12 cellular contexts compared by ENCODE assay signal in the genomic region with DNA sequence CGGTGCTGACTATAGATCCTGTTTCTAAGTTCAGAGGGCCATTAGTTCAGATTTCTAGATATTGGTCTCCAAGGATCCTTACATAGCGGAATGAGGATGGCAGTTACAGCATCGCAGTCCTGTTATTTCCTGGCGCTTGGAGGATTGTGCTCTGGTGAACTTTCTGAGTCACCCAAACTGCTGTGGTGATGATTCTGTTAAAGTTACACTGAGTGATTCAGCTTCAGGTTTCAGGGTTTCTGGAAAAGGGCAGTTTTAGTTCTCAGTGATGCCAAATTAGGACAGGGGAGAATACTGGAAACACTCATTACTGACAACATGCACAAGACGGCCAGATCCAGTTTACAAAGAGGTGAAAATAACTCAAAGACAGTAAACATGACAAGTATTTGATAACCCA. TPM values are rescaled to one million over a fixed set of nuclear protein-coding genes. Genes with fewer than 3 reads are reported as not detected.
DNase-seq lines count a peak whose midpoint lies in the region; ATAC-seq, FAIRE-seq and TF ChIP-seq lines count a peak whose summit lies in the region.
"Had no signal": no experiment of that assay in that cellular context is flagged by ENCODE, and none has a peak within 500 bp of the region (broad histone marks: within the 10 kb centered on the region; RNA-seq: fewer than 3 reads in every experiment).

No MANE protein-coding gene starts in this region.

- H3K27ac Mint-ChIP-seq in astrocyte (ENCODE audit: unreplicated experiment): peak overlapping the region; percentile 85

- H3K27me3 Mint-ChIP-seq in astrocyte (ENCODE audit: low read depth, unreplicated experiment): peaks cover 10% of the 10 kb centered on the region

- peak; percentile 59 for DNase-seq in GM04504 (ENCODE audit: low read depth)
- DNase-seq in astrocyte (ENCODE audit: low read depth): peak; percentile 92
- no peak for DNase-seq in GM13976 (ENCODE audit: low spot score)
- no peak for DNase-seq in DMS153 treated with DMSO at 0.1 percent for 48 hours (lab: John Stamatoyannopoulos, UW; ENCODE audit: unreplicated experiment)
- DNase-seq in NCI-H1105 (lab: John Stamatoyannopoulos, UW): no peak
- DNase-seq in OCI-LY7 (ENCODE audit: low spot score): no peak
- DNase-seq: activated T-cell treated with anti-CD3 and anti-CD28 coated beads, Interleukin-2, amount 50 U/mL, for 24 hours; effector CD8-positive, alpha-beta T cell had no signal

- no peaks in the 10 kb centered on the region for H3K9me3 Mint-ChIP-seq in astrocyte (ENCODE audit: unreplicated experiment)
- H3K9me3 Mint-ChIP-seq: activated T-cell treated with anti-CD3 and anti-CD28 coated beads, Interleukin-2, amount 50 U/mL, for 24 hours had no signal

- FAIRE-seq in astrocyte (lab: Jason Lieb, UNC): peak; percentile 55

- H3K36me3 ChIP-seq in astrocyte (ENCODE audit: insufficient read depth, low read length) (no peaks in the 10 kb centered on the region), mesodermal cell (ENCODE audit: control insufficient read depth, insufficient read depth, low read length) (no peaks in the 10 kb centered on the region), OCI-LY7 (ENCODE audit: insufficient read depth, low read length) (no peaks in the 10 kb centered on the region)

- in situ Hi-C loops in GM13976 (cut with MboI; ENCODE audit: low sequenced_read_pairs, unreplicated experiment): no loop called here

- WGBS in mesodermal cell (ENCODE audit: insufficient coverage in 2 of 2), 2 experiments: 61 to 68% methylated on average over 4 of the region's 5 CpGs

- H3K9me3 ChIP-seq in astrocyte (ENCODE audit: insufficient read depth, low read depth, low read length) (no peaks in the 10 kb centered on the region), mesodermal cell (ENCODE audit: control insufficient read depth, low read length) (no peaks in the 10 kb centered on the region), OCI-LY7 (ENCODE audit: low read length) (no peaks in the 10 kb centered on the region)

- H3K27ac ChIP-seq in astrocyte (ENCODE audit: low read depth, low read length) (peak overlapping the region; percentile 35), mesodermal cell (ENCODE audit: low read depth, low read length, severe bottlenecking) (peak overlapping the region; percentile 55), OCI-LY7 (ENCODE audit: low read depth, low read length, poor library complexity, severe bottlenecking) (no peak overlapping the region)
- H3K27ac ChIP-seq: SK-N-MC had no signal

- CTCF ChIA-PET in OCI-LY7 (lab: Charles Lee; ENCODE audit: unreplicated experiment): no interaction called here

- TF ChIP-seq CTCF in astrocyte (IDR thresholded peaks at IDR 0.05; ENCODE audit: insufficient read depth, low read depth, low read length) (no peak), GM13976 (IDR thresholded peaks at IDR 0.05; ENCODE audit: borderline replicate concordance, control extremely low read depth, extremely low read depth, insufficient read depth, missing control alignments) (no peak), OCI-LY7 (conservative IDR thresholded peaks at IDR 0.05; ENCODE audit: low read length) (no peak)

- POLR2A ChIA-PET in OCI-LY7 (lab: Charles Lee): no interaction called here

- no peaks in the 10 kb centered on the region for H3K9me2 ChIP-seq in OCI-LY7 (ENCODE audit: insufficient read depth, low read length)

- peak overlapping the region; percentile 32 for H3K9ac ChIP-seq in astrocyte (ENCODE audit: low read length)

- H3K4me1 ChIP-seq in astrocyte (ENCODE audit: insufficient read depth, low read length): peaks cover 12% of the 10 kb centered on the region
- no peaks in the 10 kb centered on the region for H3K4me1 ChIP-seq in mesodermal cell (ENCODE audit: control insufficient read depth, insufficient read depth, low read length, poor library complexity, severe bottlenecking)
- H3K4me1 ChIP-seq in OCI-LY7 (ENCODE audit: insufficient read depth, low read length, poor library complexity, severe bottlenecking): peaks cover 8% of the 10 kb centered on the region

- H3K27me3 ChIP-seq in astrocyte (ENCODE audit: insufficient read depth, low read length): no peaks in the 10 kb centered on the region

- no peak overlapping the region for H3K4me3 ChIP-seq in astrocyte (ENCODE audit: insufficient read depth, low read depth, low read length)
- H3K4me3 ChIP-seq in mesodermal cell (ENCODE audit: extremely low read depth, insufficient read depth, low read length, poor library complexity, severe bottlenecking): no peak overlapping the region
- H3K4me3 ChIP-seq in OCI-LY7 (ENCODE audit: low read depth, low read length, poor library complexity, severe bottlenecking): no peak overlapping the region
- H3K4me3 ChIP-seq: SK-N-MC had no signal

- H3K4me2 ChIP-seq in astrocyte (ENCODE audit: low read length) (peak overlapping the region; percentile 46), OCI-LY7 (ENCODE audit: low read length) (no peak overlapping the region)

- H3K79me2 ChIP-seq in astrocyte (ENCODE audit: insufficient read depth, low read length) (no peaks in the 10 kb centered on the region), OCI-LY7 (ENCODE audit: insufficient read depth, low read depth, low read length) (no peaks in the 10 kb centered on the region)

- H2AFZ ChIP-seq in astrocyte (ENCODE audit: low read depth, low read length) (no peak overlapping the region), OCI-LY7 (ENCODE audit: low read length) (no peak overlapping the region)

- intact Hi-C loops in OCI-LY7 (cut with micrococcal nuclease; ENCODE audit: unreplicated experiment): no loop called here

- ATAC-seq in HG03097 (IDR thresholded peaks at IDR 0.05; ENCODE audit: low FRiP score, unreplicated experiment): peak; percentile 49

- H3K4me1 Mint-ChIP-seq in astrocyte (ENCODE audit: low read depth, unreplicated experiment): peaks cover 23% of the 10 kb centered on the region

- no TSS peak for BruUV-seq in OCI-LY7 (replicated peaks; lab: Mats Ljungman, UMichigan)

- H4K20me1 ChIP-seq in astrocyte (ENCODE audit: insufficient read depth, low read length): no peaks in the 10 kb centered on the region
- no peaks in the 10 kb centered on the region for H4K20me1 ChIP-seq in OCI-LY7 (ENCODE audit: insufficient read depth, low read length)

- no peak overlapping the region for H3K4me3 Mint-ChIP-seq in astrocyte (ENCODE audit: unreplicated experiment)
- H3K4me3 Mint-ChIP-seq: activated T-cell treated with anti-CD3 and anti-CD28 coated beads, Interleukin-2, amount 50 U/mL, for 24 hours had no signal

- no peaks in the 10 kb centered on the region for H3K36me3 Mint-ChIP-seq in astrocyte (ENCODE audit: low read depth, unreplicated experiment)

RNA-seq across cellular contexts. Expression of a gene that starts 52.1 kb away (rescaled TPM):
- total RNA-seq in astrocyte (not detected in 2 replicates), OCI-LY7 (2022) (7.1 and 7.3 TPM in 2 replicates)
- polyA plus RNA-seq in mesodermal cell (2013, experiment 1 of 2): not detected
- not detected for polyA plus RNA-seq in mesodermal cell (2013, experiment 2 of 2)
- total RNA-seq in OCI-LY7 (2014; rRNA removed; shearing (Covaris generic)): 4.1 and 5.4 TPM in 2 replicates
- total RNA-seq: temporal lobe had no signal

Comparison
In these comparisons a context has a peak if more than half of its experiments do, and no peak if none do; other contexts are left out.
1. DNase-seq: peak in GM04504 (single experiment) and astrocyte (single experiment); none in GM13976 (single experiment), DMS153 treated with DMSO at 0.1 percent for 48 hours (single experiment), NCI-H1105 (single experiment) and OCI-LY7 (single experiment).